Comparison of ENCODE assay signal across 8 cellular contexts in the genomic region with DNA sequence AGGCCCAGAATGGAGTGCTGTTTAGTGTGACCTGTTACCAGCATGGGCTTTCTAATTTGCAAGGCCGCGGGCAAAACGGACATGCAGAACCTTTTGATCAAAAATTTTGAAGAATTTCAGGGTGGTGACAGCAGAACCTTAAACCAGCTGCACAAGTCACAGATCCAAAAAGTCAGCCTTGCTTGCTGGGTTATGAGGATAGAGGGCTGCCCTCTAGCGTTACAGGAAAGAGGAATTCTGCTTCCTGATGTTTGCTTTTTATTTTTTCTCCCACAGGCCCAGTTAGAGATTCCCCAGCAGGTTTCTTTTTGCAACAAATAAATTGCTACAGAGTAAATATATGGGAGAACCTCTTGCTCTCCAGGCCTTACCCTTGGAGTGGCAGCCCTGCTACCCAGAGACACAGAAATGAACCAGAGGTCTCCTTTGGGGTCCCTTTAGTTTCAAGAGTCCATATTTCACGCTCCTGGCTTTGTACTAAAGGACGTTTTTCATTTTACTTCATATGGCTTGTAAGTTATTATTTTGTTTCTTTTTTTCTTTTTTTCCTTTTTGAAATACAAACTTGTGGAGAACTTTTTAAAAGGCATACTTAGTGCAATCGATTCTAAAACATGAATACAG. TPM values are rescaled to one million over a fixed set of nuclear protein-coding genes. Genes with fewer than 3 reads are reported as not detected.
DNase-seq lines count a peak whose midpoint lies in the region; ATAC-seq, FAIRE-seq and TF ChIP-seq lines count a peak whose summit lies in the region.

No MANE protein-coding gene starts in this region.

- H3K4me3 Mint-ChIP-seq in activated CD4-positive, alpha-beta T cell treated with anti-CD3 and anti-CD28 coated beads for 36 hours, result no peak overlapping the region

- DNase-seq in NCI-H1417 (lab: John Stamatoyannopoulos, UW) (peak; percentile 51 to 82 (median 60)), NCI-H1417 treated with DMSO at 0.1 percent for 48 hours (lab: John Stamatoyannopoulos, UW) (no peak), NCI-H748 (lab: John Stamatoyannopoulos, UW; ENCODE audit: unreplicated experiment) (peak; percentile 89), esophagus muscularis mucosa (ENCODE audit: extremely low spot score) (peak; percentile 82), pons (ENCODE audit: low spot score) (peak; percentile 66), HTR-8/SVneo (ENCODE audit: insufficient read length, low spot score) (no peak), cerebellar nuclear complex (lab: John Stamatoyannopoulos, UW) (no peak)
- no peak for DNase-seq in activated CD4-positive, alpha-beta T cell treated with anti-CD3 and anti-CD28 coated beads for 36 hours

- H3K27me3 ChIP-seq in esophagus muscularis mucosa, result peaks cover 0 to 22% (median 0%) of the 10 kb centered on the region in 4 donors

- H3K27ac Mint-ChIP-seq in activated CD4-positive, alpha-beta T cell treated with anti-CD3 and anti-CD28 coated beads for 36 hours, result no peak overlapping the region

- intact Hi-C loops in esophagus muscularis mucosa (cut with DNase I), result loop anchor here (10.0 kb wide), 1 partner anchor 758 kb away; the partner anchor contains the start of genes NSUN2 and SRD5A1
- intact Hi-C loops in activated CD4-positive, alpha-beta T cell treated with anti-CD3 and anti-CD28 coated beads for 36 hours (cut with DNase I, micrococcal nuclease), result no loop called here

- CTCF ChIA-PET in activated CD4-positive, alpha-beta T cell treated with anti-CD3 and anti-CD28 coated beads for 36 hours (lab: Charles Lee), result no interaction called here

- peaks cover 24% of the 10 kb centered on the region for H3K27me3 Mint-ChIP-seq in activated CD4-positive, alpha-beta T cell treated with anti-CD3 and anti-CD28 coated beads for 36 hours

- POLR2A ChIA-PET in activated CD4-positive, alpha-beta T cell treated with anti-CD3 and anti-CD28 coated beads for 36 hours (lab: Charles Lee), result no interaction called here

- peak; percentile 55 to 66 (median 60) for TF ChIP-seq CTCF in esophagus muscularis mucosa (IDR thresholded peaks at IDR 0.05)

- TF ChIP-seq POLR2A in esophagus muscularis mucosa (IDR thresholded peaks at IDR 0.05; ENCODE audit: low read depth), result no peak

- no peak for TF ChIP-seq EP300 in esophagus muscularis mucosa (IDR thresholded peaks at IDR 0.05)

- H3K4me1 ChIP-seq in esophagus muscularis mucosa, result peaks cover 9 to 36% (median 22%) of the 10 kb centered on the region in 4 donors

- 38% methylated on average over 7 of the region's 7 CpGs for WGBS in esophagus muscularis mucosa

- FAIRE-seq in HTR-8/SVneo (lab: Jason Lieb, UNC), result no peak

- no peaks in the 10 kb centered on the region for H3K36me3 ChIP-seq in esophagus muscularis mucosa

- no peaks in the 10 kb centered on the region for H3K9me3 Mint-ChIP-seq in activated CD4-positive, alpha-beta T cell treated with anti-CD3 and anti-CD28 coated beads for 36 hours (ENCODE audit: low read depth)

- H3K27ac ChIP-seq in esophagus muscularis mucosa (replicated peaks in 1 of 4), result peak overlapping the region in 1 of 4 donors; percentile 13

- H3K36me3 Mint-ChIP-seq in activated CD4-positive, alpha-beta T cell treated with anti-CD3 and anti-CD28 coated beads for 36 hours (ENCODE audit: low read depth), result no peaks in the 10 kb centered on the region

- no peak overlapping the region for H3K4me3 ChIP-seq in esophagus muscularis mucosa

- no peak for ATAC-seq in activated CD4-positive, alpha-beta T cell treated with anti-CD3 and anti-CD28 coated beads for 36 hours

- H3K4me1 Mint-ChIP-seq in activated CD4-positive, alpha-beta T cell treated with anti-CD3 and anti-CD28 coated beads for 36 hours, result peaks cover 4% of the 10 kb centered on the region

- H3K9me3 ChIP-seq in esophagus muscularis mucosa, result no peaks in the 10 kb centered on the region

RNA-seq across cellular contexts. Expression of gene ADCY2, which starts 3.4 kb away (rescaled TPM):
- 1 to 10 TPM; 4.8 to 9.1 (median 5.7) TPM for total RNA-seq in esophagus muscularis mucosa
- total RNA-seq in activated CD4-positive, alpha-beta T cell treated with anti-CD3 and anti-CD28 coated beads for 36 hours, result not detected

Comparison
In these comparisons a context has a peak if more than half of its experiments do, and no peak if none do; other contexts are left out.
1. DNase-seq: peak in NCI-H1417 (3 of 3), NCI-H748 (single experiment), esophagus muscularis mucosa (single experiment) and pons (single experiment); none in NCI-H1417 treated with DMSO at 0.1 percent for 48 hours (single experiment), HTR-8/SVneo (single experiment), activated CD4-positive, alpha-beta T cell treated with anti-CD3 and anti-CD28 coated beads for 36 hours (single experiment) and cerebellar nuclear complex (0 of 2).
2. RNA of gene ADCY2, which starts 3.4 kb away (total RNA-seq): 4.8 to 9.1 TPM in esophagus muscularis mucosa; not detected in activated CD4-positive, alpha-beta T cell treated with anti-CD3 and anti-CD28 coated beads for 36 hours; every median in the first group is over 4 times any median in the second.